15 cellular contexts compared by ENCODE assay signal in the genomic region with DNA sequence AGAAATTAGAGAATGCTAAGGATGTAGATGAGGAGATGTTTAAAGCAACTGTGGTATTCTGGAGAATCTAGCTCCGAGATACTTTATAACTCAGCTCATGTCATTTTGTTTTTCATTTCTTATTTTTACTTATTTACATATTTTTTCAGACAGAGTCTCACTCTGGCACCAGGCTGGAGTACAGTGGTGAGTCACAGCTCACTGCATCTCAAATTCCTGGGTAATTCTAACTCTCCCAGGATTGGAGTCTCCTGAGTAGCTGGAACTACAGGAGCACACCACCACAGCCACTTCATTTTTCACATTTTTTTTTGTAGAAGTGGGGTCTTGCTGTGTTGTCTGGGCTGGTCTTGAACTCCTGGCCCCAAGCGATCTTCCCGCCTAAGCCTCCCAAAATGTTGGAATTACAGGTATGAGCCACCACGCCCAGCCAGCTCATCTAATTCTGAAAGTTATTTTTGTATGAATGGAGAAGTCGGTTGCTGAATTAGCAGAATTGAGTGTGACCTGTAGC.
A peak's percentile ranks its signal among the peaks of the same experiment; 100 is the strongest.
DNase-seq lines count a peak whose midpoint lies in the region; ATAC-seq lines count a peak whose summit lies in the region.
"Had no signal": no experiment of that assay in that cellular context is flagged by ENCODE, and none has a peak within 500 bp of the region (broad histone marks: within the 10 kb centered on the region; RNA-seq: fewer than 3 reads in every experiment).

No MANE protein-coding gene starts in this region.

- intact Hi-C loops in activated naive CD4-positive, alpha-beta T cell treated with anti-CD3 and anti-CD28 coated beads for 36 hours (cut with micrococcal nuclease) = loop anchor here (1.0 kb wide), 1 partner anchor 78 kb away; no protein-coding TSS in a partner anchor

- no peak for ATAC-seq in HG03159 (IDR thresholded peaks at IDR 0.05; ENCODE audit: unreplicated experiment)
- ATAC-seq: pancreas had no signal

- CTCF ChIA-PET in activated naive CD4-positive, alpha-beta T cell treated with anti-CD3 and anti-CD28 coated beads for 36 hours (lab: Charles Lee) = interaction anchor here (0.7 to 1.4 kb wide), 4 partner anchors 15 to 310 kb away, joined by 3 to 5 read pairs (median 4); no protein-coding TSS in a partner anchor

- no peak overlapping the region for H3K27ac Mint-ChIP-seq in activated naive CD4-positive, alpha-beta T cell treated with anti-CD3 and anti-CD28 coated beads for 36 hours
- H3K27ac Mint-ChIP-seq: activated T-cell treated with anti-CD3 and anti-CD28 coated beads, Interleukin-2, amount 50 U/mL, for 24 hours; GM23338 had no signal

- H3K9me3 Mint-ChIP-seq in activated naive CD4-positive, alpha-beta T cell treated with anti-CD3 and anti-CD28 coated beads for 36 hours = no peaks in the 10 kb centered on the region
- H3K9me3 Mint-ChIP-seq: activated T-cell treated with anti-CD3 and anti-CD28 coated beads, Interleukin-2, amount 50 U/mL, for 24 hours; GM23338 had no signal

- H3K4me1 Mint-ChIP-seq in activated naive CD4-positive, alpha-beta T cell treated with anti-CD3 and anti-CD28 coated beads for 36 hours (ENCODE audit: low read depth) = no peaks in the 10 kb centered on the region
- H3K4me1 Mint-ChIP-seq: GM23338 had no signal

- no peaks in the 10 kb centered on the region for H3K36me3 Mint-ChIP-seq in activated naive CD4-positive, alpha-beta T cell treated with anti-CD3 and anti-CD28 coated beads for 36 hours (ENCODE audit: low read depth)

- no peak overlapping the region for H3K4me3 Mint-ChIP-seq in activated naive CD4-positive, alpha-beta T cell treated with anti-CD3 and anti-CD28 coated beads for 36 hours
- H3K4me3 Mint-ChIP-seq: activated T-cell treated with anti-CD3 and anti-CD28 coated beads, Interleukin-2, amount 50 U/mL, for 24 hours; GM23338 had no signal

- DNase-seq in HCEC 1CT (peak; percentile 34), astrocyte of the hippocampus (ENCODE audit: low read depth, low spot score) (peak; percentile 75), glomerular visceral epithelial cell (ENCODE audit: extremely low spot score) (peak; percentile 20), stromal cell of bone marrow (ENCODE audit: low read depth) (peak; percentile 24), NCI-H187 treated with DMSO at 0.1 percent for 48 hours (lab: John Stamatoyannopoulos, UW) (no peak)
- no peak for DNase-seq in activated naive CD4-positive, alpha-beta T cell treated with anti-CD3 and anti-CD28 coated beads for 36 hours
- DNase-seq: activated CD4-positive, alpha-beta T cell treated with anti-CD3 and anti-CD28 coated beads for 4 hours; activated T-cell treated with anti-CD3 and anti-CD28 coated beads, Interleukin-2, amount 50 U/mL, for 24 hours; NCI-H2081; NCI-H69; pancreas; T-helper 2 cell; upper lobe of left lung had no signal

- no peaks in the 10 kb centered on the region for H3K27me3 Mint-ChIP-seq in activated naive CD4-positive, alpha-beta T cell treated with anti-CD3 and anti-CD28 coated beads for 36 hours (ENCODE audit: low read depth)

Comparison
In these comparisons a context has a peak if more than half of its experiments do, and no peak if none do; other contexts are left out.
1. DNase-seq: peak in HCEC 1CT (single experiment), astrocyte of the hippocampus (single experiment), glomerular visceral epithelial cell (single experiment) and stromal cell of bone marrow (single experiment); none in NCI-H187 treated with DMSO at 0.1 percent for 48 hours (single experiment) and activated naive CD4-positive, alpha-beta T cell treated with anti-CD3 and anti-CD28 coated beads for 36 hours (single experiment).